8 cellular contexts compared by ENCODE assay signal in the genomic region with DNA sequence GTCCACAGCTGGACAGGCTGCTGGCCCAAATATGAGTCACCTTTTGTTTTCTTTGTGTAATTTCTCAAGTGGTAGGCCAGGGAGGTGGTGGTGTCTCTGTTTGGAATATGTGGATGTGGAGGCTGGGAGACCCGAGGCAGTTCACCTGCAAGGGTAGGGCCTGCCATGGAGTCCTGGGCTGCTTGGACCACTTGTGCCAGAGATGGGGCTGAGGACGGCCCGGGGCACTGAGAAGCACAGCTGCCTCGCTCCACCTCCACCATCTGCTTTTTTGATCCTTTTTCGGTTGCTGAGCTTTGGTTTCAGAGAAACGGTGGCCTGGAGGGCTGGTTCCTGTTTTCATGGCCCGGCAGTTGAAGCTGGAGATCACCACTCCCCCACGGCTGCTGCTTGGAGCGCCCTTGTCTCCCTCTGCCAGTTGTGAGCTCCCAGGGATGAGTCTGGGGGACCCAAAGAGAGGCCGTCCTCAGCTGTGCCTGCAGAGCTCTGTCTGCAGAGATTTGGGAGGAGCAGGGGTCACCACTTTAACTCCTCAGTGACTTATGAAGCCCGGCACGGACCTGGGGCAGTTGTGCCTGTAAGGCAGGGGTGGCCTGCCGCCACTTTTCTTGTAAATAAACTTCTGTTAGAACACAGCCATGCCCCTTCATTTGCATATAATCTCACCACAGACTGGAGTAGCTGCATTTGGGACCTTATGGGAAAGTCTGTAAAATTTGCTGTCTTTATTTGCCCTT. TPM values are rescaled to one million over a fixed set of nuclear protein-coding genes. Genes with fewer than 3 reads are reported as not detected.
DNase-seq lines count a peak whose midpoint lies in the region; ATAC-seq and TF ChIP-seq lines count a peak whose summit lies in the region.

No MANE protein-coding gene starts in this region.

- no peak for TF ChIP-seq EP300 in tibial nerve (IDR thresholded peaks at IDR 0.05)

- no peak for TF ChIP-seq POLR2A in tibial nerve (IDR thresholded peaks at IDR 0.05)

- peak; percentile 45 for ATAC-seq in GM19035 (IDR thresholded peaks at IDR 0.05; ENCODE audit: unreplicated experiment)
- ATAC-seq in HG03103 (IDR thresholded peaks at IDR 0.05; ENCODE audit: low read depth, unreplicated experiment): peak; percentile 38

- H3K27ac ChIP-seq in tibial nerve: peak overlapping the region in 3 of 4 donors; percentile 30 to 87 (median 71)

- H3K27me3 ChIP-seq in tibial nerve: no peaks in the 10 kb centered on the region

- peaks cover 0 to 46% (median 0%) of the 10 kb centered on the region in 3 donors for H3K36me3 ChIP-seq in tibial nerve

- peaks cover 0 to 80% (median 54%) of the 10 kb centered on the region in 4 donors for H3K4me1 ChIP-seq in tibial nerve

- no peak overlapping the region for H3K4me3 ChIP-seq in foreskin fibroblast (ENCODE audit: low read depth in 1 of 2, low read length in 2 of 2)
- H3K4me3 ChIP-seq in tibial nerve: no peak overlapping the region

- TF ChIP-seq CTCF in foreskin fibroblast (IDR thresholded peaks at IDR 0.05; ENCODE audit: low read depth, low read length): no peak
- no peak for TF ChIP-seq CTCF in tibial nerve (IDR thresholded peaks at IDR 0.05)

- H3K9me3 ChIP-seq in tibial nerve: no peaks in the 10 kb centered on the region

- DNase-seq in CD1c-positive myeloid dendritic cell (ENCODE audit: extremely low spot score) (peak; percentile 82), SIG-M5 (lab: John Stamatoyannopoulos, UW) (peak; percentile 45), foreskin fibroblast (peak; percentile 61 to 83), tibial nerve (ENCODE audit: low spot score in 2 of 2) (no peak), NCI-H1092 treated with DMSO at 0.1 percent for 48 hours (lab: John Stamatoyannopoulos, UW) (no peak), DMS153 (lab: John Stamatoyannopoulos, UW) (no peak)

- WGBS in tibial nerve, 2 donors: 58 to 60% methylated on average over 13 of the region's 13 CpGs

RNA-seq across cellular contexts. Expression of a gene that starts 42.2 kb away (rescaled TPM):
- 10 to 100 TPM; 37.4 to 59.8 (median 51.7) TPM for total RNA-seq in tibial nerve

Comparison
In these comparisons a context has a peak if more than half of its experiments do, and no peak if none do; other contexts are left out.
1. DNase-seq: peak in CD1c-positive myeloid dendritic cell (single experiment), SIG-M5 (single experiment) and foreskin fibroblast (2 of 2); none in tibial nerve (0 of 2), NCI-H1092 treated with DMSO at 0.1 percent for 48 hours (single experiment) and DMS153 (single experiment).